ENCODE assay signal across 18 cellular contexts in genomic region chr4:141467225-141467624, GRCh38.
DNase-seq lines count a peak whose midpoint lies in the region; ATAC-seq and TF ChIP-seq lines count a peak whose summit lies in the region.
"Had no signal": no experiment of that assay in that cellular context is flagged by ENCODE, and none has a peak within 500 bp of the region (broad histone marks: within the 10 kb centered on the region; RNA-seq: fewer than 3 reads in every experiment).

No MANE protein-coding gene starts in this region.

- H3K36me3 ChIP-seq in colonic mucosa = no peaks in the 10 kb centered on the region
- H3K36me3 ChIP-seq: BE2C; BLaER1 treated with 17β-estradiol and CSF1 and Interleukin-3, amounts not matched to agents 10 nM and 100 nM; HAP-1 had no signal

- DNase-seq in DMS53 (lab: John Stamatoyannopoulos, UW) = peak; percentile 47
- no peak for DNase-seq in DMS53 treated with DMSO at 0.1 percent for 48 hours (lab: John Stamatoyannopoulos, UW; ENCODE audit: unreplicated experiment)
- peak; percentile 79 for DNase-seq in LNCaP clone FGC (ENCODE audit: low read depth)
- DNase-seq in epithelial cell of prostate (ENCODE audit: low read depth, low spot score) = peak; percentile 18
- DNase-seq in fibroblast of peridontal ligament (ENCODE audit: extremely low read depth) = peak; percentile 39
- no peak for DNase-seq in RPMI8226
- DNase-seq in colonic mucosa = no peak
- DNase-seq: AML-193; BE2C; CD4-positive, alpha-beta T cell; CD8-positive, alpha-beta memory T cell; DMS 273 treated with DMSO at 0.1 percent for 48 hours; DND-41; GOT3 had no signal

- H3K9ac ChIP-seq in colonic mucosa (ENCODE audit: low read depth in 2 of 2, low read length in 2 of 2) = no peak overlapping the region
- H3K9ac ChIP-seq: BLaER1 treated with 17β-estradiol and CSF1 and Interleukin-3, amounts not matched to agents 10 nM and 100 nM had no signal

- H3K4me1 ChIP-seq in colonic mucosa = no peaks in the 10 kb centered on the region
- H3K4me1 ChIP-seq: BLaER1 treated with 17β-estradiol and CSF1 and Interleukin-3, amounts not matched to agents 10 nM and 100 nM; HAP-1 had no signal

- ATAC-seq in HG03025 (IDR thresholded peaks at IDR 0.05; ENCODE audit: low FRiP score, unreplicated experiment) = no peak

- no peaks in the 10 kb centered on the region for H3K9me3 ChIP-seq in colonic mucosa
- H3K9me3 ChIP-seq: BE2C; BLaER1 treated with 17β-estradiol and CSF1 and Interleukin-3, amounts not matched to agents 10 nM and 100 nM; HAP-1 had no signal

- no peaks in the 10 kb centered on the region for H3K27me3 ChIP-seq in colonic mucosa
- H3K27me3 ChIP-seq: BE2C; BLaER1 treated with 17β-estradiol and CSF1 and Interleukin-3, amounts not matched to agents 10 nM and 100 nM had no signal

- H3K4me3 ChIP-seq in LNCaP clone FGC (ENCODE audit: low read depth, low read length) = no peak overlapping the region
- H3K4me3 ChIP-seq in colonic mucosa = no peak overlapping the region
- H3K4me3 ChIP-seq: BLaER1 treated with 17β-estradiol and CSF1 and Interleukin-3, amounts not matched to agents 10 nM and 100 nM; HAP-1 had no signal

- TF ChIP-seq CTCF in LNCaP clone FGC (IDR thresholded peaks at IDR 0.05; ENCODE audit: control insufficient read depth, extremely low read depth, insufficient read depth) (no peak), colonic mucosa (IDR thresholded peaks at IDR 0.05) (no peak)

- intact Hi-C loops in colonic mucosa (cut with DNase I) = no loop called here

- no peak overlapping the region for H3K27ac ChIP-seq in epithelial cell of prostate
- H3K27ac ChIP-seq in colonic mucosa = no peak overlapping the region
- H3K27ac ChIP-seq: 22Rv1; BLaER1 treated with 17β-estradiol and CSF1 and Interleukin-3, amounts not matched to agents 10 nM and 100 nM had no signal

Comparison
In these comparisons a context has a peak if more than half of its experiments do, and no peak if none do; other contexts are left out.
1. DNase-seq: peak in DMS53 (single experiment), LNCaP clone FGC (single experiment), epithelial cell of prostate (single experiment) and fibroblast of peridontal ligament (single experiment); none in DMS53 treated with DMSO at 0.1 percent for 48 hours (single experiment), RPMI8226 (single experiment) and colonic mucosa (single experiment).